Comparison of ENCODE assay signal across 1 cellular context in genomic region chr10:69229565-69229886, GRCh38.
TF ChIP-seq lines count a peak whose summit lies in the region.

No MANE protein-coding gene starts in this region.

TF ChIP-seq in H1, 55 proteins besides CTCF, POLR2A, EP300 and RAD21:
- TF ChIP-seq CTBP2 (IDR thresholded peaks at IDR 0.05; ENCODE audit: borderline replicate concordance, insufficient read depth, insufficient read length, low read length): no peak
- TF ChIP-seq CHD2 (IDR thresholded peaks at IDR 0.05; ENCODE audit: low read length): no peak
- no peak for TF ChIP-seq NANOG (IDR thresholded peaks at IDR 0.05; ENCODE audit: insufficient read depth, low read depth, low read length, poor library complexity, severe bottlenecking)
- no peak for TF ChIP-seq ASH2L (IDR thresholded peaks at IDR 0.05; ENCODE audit: low read length)
- no peak for TF ChIP-seq TAF1 (IDR thresholded peaks at IDR 0.05; ENCODE audit: low read depth, low read length)
- TF ChIP-seq SRF (IDR thresholded peaks at IDR 0.05; ENCODE audit: low read depth, low read length): no peak
- no peak for TF ChIP-seq SP1 (IDR thresholded peaks at IDR 0.05; ENCODE audit: low read depth, low read length)
- no peak for TF ChIP-seq PHF8 (conservative IDR thresholded peaks at IDR 0.05; ENCODE audit: low read depth, low read length)
- TF ChIP-seq ATF2 (IDR thresholded peaks at IDR 0.05; ENCODE audit: low read length): no peak
